In the genomic region with DNA sequence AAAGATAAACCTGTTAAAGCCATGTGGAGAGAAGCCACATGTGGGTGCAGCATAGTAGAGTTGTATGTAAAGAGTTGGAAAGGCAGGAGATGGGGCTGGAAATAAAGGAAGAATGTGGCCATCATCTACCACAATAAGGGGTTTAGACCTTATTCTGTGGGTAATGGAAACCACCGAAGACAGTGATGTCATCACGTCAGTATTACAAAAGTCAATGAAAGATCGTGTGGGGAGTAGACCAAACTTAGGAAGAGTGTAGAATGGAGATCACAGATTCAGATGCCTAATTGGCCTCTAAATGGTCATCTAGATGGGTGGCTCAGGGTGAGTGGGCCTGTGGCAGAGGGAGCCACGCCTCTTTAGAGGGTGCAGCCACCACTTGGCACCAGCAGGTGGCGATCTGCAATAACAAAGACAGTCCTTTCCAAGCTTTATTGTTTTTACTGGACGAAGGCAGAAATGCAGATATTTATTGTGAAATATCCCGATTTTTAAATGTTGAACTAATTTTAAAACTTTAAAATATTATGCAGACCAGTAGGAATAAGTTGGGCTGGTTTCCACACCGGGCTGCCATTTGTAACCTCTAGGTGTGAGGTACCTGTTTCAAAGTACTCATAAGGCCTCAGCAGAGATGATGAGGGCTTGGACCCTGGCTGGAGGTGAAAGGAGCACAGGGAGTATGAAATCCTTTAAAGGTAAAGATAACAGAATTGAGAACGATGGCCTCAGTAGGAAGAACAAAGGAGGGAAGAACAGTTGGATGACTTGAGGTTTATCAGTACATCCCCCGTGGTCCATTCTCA, we compare ENCODE assay signal across 8 cellular contexts.
A peak's percentile ranks its signal among the peaks of the same experiment; 100 is the strongest.
DNase-seq lines count a peak whose midpoint lies in the region; ATAC-seq, FAIRE-seq and TF ChIP-seq lines count a peak whose summit lies in the region.

No MANE protein-coding gene starts in this region.

- H3K9me3 ChIP-seq in BE2C (no peaks in the 10 kb centered on the region), OCI-LY1 (ENCODE audit: low read length) (no peaks in the 10 kb centered on the region), K562 (replicated peaks; ENCODE audit: control insufficient read depth, insufficient read depth, low read depth, low read length) (no peaks in the 10 kb centered on the region)

- POLR2A ChIA-PET in K562 (lab: Yijun Ruan, JAX) = no interaction called here

- H2AFZ ChIP-seq in OCI-LY1 (ENCODE audit: low read length) (no peak overlapping the region), K562 (ENCODE audit: low read depth, low read length) (no peak overlapping the region)

- WGBS in K562 (ENCODE audit: insufficient coverage, low coverage, missing lambda C conversion rate) = 10% methylated on average over 10 of the region's 10 CpGs

- no peak overlapping the region; the same call in 1 of the 2 replicates for H3K4me2 ChIP-seq in OCI-LY1 (ENCODE audit: low read length)
- no peak overlapping the region for H3K4me2 ChIP-seq in K562 (ENCODE audit: insufficient read depth, low read length)

- ATAC-seq in GM18511 (IDR thresholded peaks at IDR 0.05; ENCODE audit: unreplicated experiment) (peak; percentile 75), HG03066 (IDR thresholded peaks at IDR 0.05; ENCODE audit: low read depth, unreplicated experiment) (peak; percentile 76), K562 (peak; percentile 92), GM18520 (IDR thresholded peaks at IDR 0.05; ENCODE audit: unreplicated experiment) (no peak)
- ATAC-seq in stimulated activated naive CD8-positive, alpha-beta T cell treated with anti-CD3 and anti-CD28 coated beads, Interleukin-15, Interleukin-2, amounts not matched to agents 100 U/mL and 50 U/mL, for 24 hours = peak; percentile 16

- no peak overlapping the region for H3K4me3 ChIP-seq in BE2C (ENCODE audit: low read depth, low read length)
- H3K4me3 ChIP-seq in OCI-LY1 (ENCODE audit: low read depth, low read length, poor library complexity, severe bottlenecking) = no peak overlapping the region
- H3K4me3 ChIP-seq in K562 = no peak overlapping the region
- H3K4me3 ChIP-seq in kidney epithelial cell (ENCODE audit: low read depth, low read length) = no peak overlapping the region

- DNase-seq in BE2C (peak; percentile 38), K562 (ENCODE audit: extremely low read depth in 1 of 4, low spot score in 3 of 4) (peak; percentile 70 to 84 (median 79)), kidney epithelial cell (ENCODE audit: low read depth) (no peak)
- peak; percentile 58 for DNase-seq in stimulated activated naive CD8-positive, alpha-beta T cell treated with anti-CD3 and anti-CD28 coated beads, Interleukin-15, Interleukin-2, amounts not matched to agents 100 U/mL and 50 U/mL, for 24 hours

- H3K4me1 ChIP-seq in BE2C = no peaks in the 10 kb centered on the region
- peaks cover 23% of the 10 kb centered on the region for H3K4me1 ChIP-seq in OCI-LY1 (ENCODE audit: insufficient read depth, low read length, severe bottlenecking)
- no peaks in the 10 kb centered on the region; a peak in 1 of 5 replicates for H3K4me1 ChIP-seq in K562 (replicated peaks in 1 of 2; ENCODE audit: control insufficient read depth in 2 of 2, insufficient read depth in 2 of 2, low read length in 2 of 2)

- TF ChIP-seq POLR2A in K562 (conservative IDR thresholded peaks at IDR 0.05) = no peak

- TF ChIP-seq CTCF in BE2C (IDR thresholded peaks at IDR 0.05; ENCODE audit: low read depth, low read length) (peak; percentile 79), OCI-LY1 (IDR thresholded peaks at IDR 0.05; ENCODE audit: low read length) (peak; percentile 87), K562 (IDR thresholded peaks at IDR 0.05 in 2 of 3, conservative IDR thresholded peaks at IDR 0.05 in 1 of 3; ENCODE audit: insufficient read depth in 2 of 3, low read depth in 1 of 3, low read length in 3 of 3) (peak; percentile 86 to 89 (median 88)), kidney epithelial cell (IDR thresholded peaks at IDR 0.05; ENCODE audit: insufficient read depth, low read length, poor library complexity, severe bottlenecking) (peak; percentile 90)

- no peaks in the 10 kb centered on the region for H3K9me2 ChIP-seq in OCI-LY1 (ENCODE audit: low read depth, low read length)

- CTCF ChIA-PET in K562 (lab: Yijun Ruan, JAX; ENCODE audit: low intra/inter-chr PET ratio) = interaction anchor here (1.1 to 2.2 kb wide), 3 partner anchors 194 to 672 kb away, joined by 3 to 25 read pairs (median 5); no protein-coding TSS in a partner anchor

- no peaks in the 10 kb centered on the region for H3K36me3 ChIP-seq in BE2C
- H3K36me3 ChIP-seq in OCI-LY1 (ENCODE audit: insufficient read depth, low read length) = no peaks in the 10 kb centered on the region
- H3K36me3 ChIP-seq in K562 (ENCODE audit: control insufficient read depth, insufficient read depth, low read length) = no peaks in the 10 kb centered on the region
- H3K36me3 ChIP-seq in kidney epithelial cell (ENCODE audit: control insufficient read depth, insufficient read depth, low read length) = peaks cover 1% of the 10 kb centered on the region

- BruUV-seq in K562 (replicated peaks; lab: Mats Ljungman, UMichigan) = no TSS peak

- FAIRE-seq in K562 (lab: Jason Lieb, UNC) = peak; percentile 97

- H4K20me1 ChIP-seq in OCI-LY1 (ENCODE audit: insufficient read depth, low read length) = no peaks in the 10 kb centered on the region
- H4K20me1 ChIP-seq in K562 (replicated peaks; ENCODE audit: control insufficient read depth, insufficient read depth, low read length) = peaks cover 5% of the 10 kb centered on the region; the same call in 1 of the 2 replicates

- H3K9me1 ChIP-seq in K562 (ENCODE audit: control insufficient read depth, insufficient read depth, low read length) = no peaks in the 10 kb centered on the region

- peak; percentile 75 to 84 for TF ChIP-seq RAD21 in K562 (CRISPR knock-in tag; conservative IDR thresholded peaks at IDR 0.05 in 1 of 2, IDR thresholded peaks at IDR 0.05 in 1 of 2)

- no peaks in the 10 kb centered on the region for H3K79me2 ChIP-seq in OCI-LY1 (ENCODE audit: insufficient read depth, low read length)
- no peaks in the 10 kb centered on the region for H3K79me2 ChIP-seq in K562 (ENCODE audit: control insufficient read depth, insufficient read depth, low read length)

- H3K27me3 ChIP-seq in BE2C (no peaks in the 10 kb centered on the region), OCI-LY1 (ENCODE audit: insufficient read depth, low read length) (0 out of 2 replicates have a peak, but pooled peaks cover 5% of the 10 kb centered on the region), K562 (ENCODE audit: control insufficient read depth in 2 of 2, insufficient read depth in 2 of 2, low read length in 2 of 2) (peaks cover 9 to 42% of the 10 kb centered on the region in 2 experiments), kidney epithelial cell (ENCODE audit: control insufficient read depth, insufficient read depth, low read length) (no peaks in the 10 kb centered on the region)

- intact Hi-C loops in K562 (cut with micrococcal nuclease) = loop anchor here (1.0 to 5.0 kb wide), 3 partner anchors 194 to 419 kb away; no protein-coding TSS in a partner anchor

- no peak overlapping the region for H3K9ac ChIP-seq in OCI-LY1 (ENCODE audit: low read length)
- H3K9ac ChIP-seq in K562 (ENCODE audit: insufficient read depth in 1 of 2, low read depth in 2 of 2, low read length in 2 of 2) = no peak overlapping the region

- H3K27ac ChIP-seq in OCI-LY1 (ENCODE audit: low read depth, low read length, poor library complexity, severe bottlenecking) (peak overlapping the region; percentile 1), K562 (ENCODE audit: extremely low read depth, low read depth, low read length) (no peak overlapping the region)

- in situ Hi-C loops in K562 (cut with MboI) = loop anchor here (10.0 to 25.0 kb wide), 2 partner anchors 397 to 674 kb away; no protein-coding TSS in a partner anchor

- no peak for TF ChIP-seq EP300 in K562 (IDR thresholded peaks at IDR 0.05; ENCODE audit: low read length)

- H3F3A ChIP-seq in OCI-LY1 (ENCODE audit: insufficient read depth, low read length) = no peaks in the 10 kb centered on the region

TF ChIP-seq in K562, 482 proteins besides CTCF, POLR2A, EP300 and RAD21 (continues in another document):
- TF ChIP-seq, protein P1, sequence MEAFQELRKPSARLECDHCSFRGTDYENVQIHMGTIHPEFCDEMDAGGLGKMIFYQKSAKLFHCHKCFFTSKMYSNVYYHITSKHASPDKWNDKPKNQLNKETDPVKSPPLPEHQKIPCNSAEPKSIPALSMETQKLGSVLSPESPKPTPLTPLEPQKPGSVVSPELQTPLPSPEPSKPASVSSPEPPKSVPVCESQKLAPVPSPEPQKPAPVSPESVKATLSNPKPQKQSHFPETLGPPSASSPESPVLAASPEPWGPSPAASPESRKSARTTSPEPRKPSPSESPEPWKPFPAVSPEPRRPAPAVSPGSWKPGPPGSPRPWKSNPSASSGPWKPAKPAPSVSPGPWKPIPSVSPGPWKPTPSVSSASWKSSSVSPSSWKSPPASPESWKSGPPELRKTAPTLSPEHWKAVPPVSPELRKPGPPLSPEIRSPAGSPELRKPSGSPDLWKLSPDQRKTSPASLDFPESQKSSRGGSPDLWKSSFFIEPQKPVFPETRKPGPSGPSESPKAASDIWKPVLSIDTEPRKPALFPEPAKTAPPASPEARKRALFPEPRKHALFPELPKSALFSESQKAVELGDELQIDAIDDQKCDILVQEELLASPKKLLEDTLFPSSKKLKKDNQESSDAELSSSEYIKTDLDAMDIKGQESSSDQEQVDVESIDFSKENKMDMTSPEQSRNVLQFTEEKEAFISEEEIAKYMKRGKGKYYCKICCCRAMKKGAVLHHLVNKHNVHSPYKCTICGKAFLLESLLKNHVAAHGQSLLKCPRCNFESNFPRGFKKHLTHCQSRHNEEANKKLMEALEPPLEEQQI (IDR thresholded peaks at IDR 0.05) = no peak
- no peak for TF ChIP-seq RAD51 (IDR thresholded peaks at IDR 0.05; ENCODE audit: borderline replicate concordance, low read depth)
- TF ChIP-seq ZNF561 (CRISPR knock-in tag; conservative IDR thresholded peaks at IDR 0.05) = no peak
- peak; percentile 71 for TF ChIP-seq DEAF1 (CRISPR knock-in tag; IDR thresholded peaks at IDR 0.05)
- TF ChIP-seq EP400 (IDR thresholded peaks at IDR 0.05) = no peak
